Comparison of ENCODE assay signal across 8 cellular contexts in the genomic region with DNA sequence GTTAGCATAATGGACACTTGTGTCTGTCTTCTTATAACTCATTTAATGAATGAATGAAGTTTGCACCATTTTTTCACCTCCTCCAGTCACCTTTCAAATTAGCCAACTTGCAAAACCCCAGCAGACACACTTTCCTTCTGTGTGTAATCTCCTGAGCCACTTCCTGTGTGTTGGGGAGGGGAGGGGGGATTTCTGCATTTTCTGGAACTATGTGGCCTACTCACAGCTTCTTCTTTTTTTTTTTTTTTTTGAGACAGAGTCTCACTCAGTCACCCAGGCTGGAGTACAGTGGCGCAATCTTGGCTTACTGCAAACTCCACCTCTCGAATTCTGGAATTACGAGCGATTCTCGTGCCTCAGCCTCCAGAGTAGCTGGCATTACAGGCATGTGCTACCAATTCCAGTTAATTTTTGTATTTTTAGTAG. TPM values are rescaled to one million over a fixed set of nuclear protein-coding genes. Genes with fewer than 3 reads are reported as not detected.
DNase-seq lines count a peak whose midpoint lies in the region; ATAC-seq and TF ChIP-seq lines count a peak whose summit lies in the region.

No MANE protein-coding gene starts in this region.

- H3K9me3 Mint-ChIP-seq in activated T-helper 1 cell treated with anti-CD3 and anti-CD28 coated beads, Interleukin-12 subunit alpha, Interleukin-12 subunit beta, Interleukin-2, Interleukin-4 antibody, amounts not matched to agents 30 ng/mL and 10 ng/mL and 1 ng/mL, durations not matched to agents 14 hours and 24 hours and 36 hours: no peaks in the 10 kb centered on the region

- peaks cover 46% of the 10 kb centered on the region for H3K4me1 Mint-ChIP-seq in activated T-helper 1 cell treated with anti-CD3 and anti-CD28 coated beads, Interleukin-12 subunit alpha, Interleukin-12 subunit beta, Interleukin-2, Interleukin-4 antibody, amounts not matched to agents 30 ng/mL and 10 ng/mL and 1 ng/mL, durations not matched to agents 14 hours and 24 hours and 36 hours (ENCODE audit: low read depth)

- no peak overlapping the region for H3K27ac ChIP-seq in suprapubic skin
- no peak overlapping the region for H3K27ac ChIP-seq in esophagus muscularis mucosa (replicated peaks in 1 of 4)

- no peak for TF ChIP-seq EP300 in suprapubic skin (IDR thresholded peaks at IDR 0.05)
- no peak for TF ChIP-seq EP300 in esophagus muscularis mucosa (IDR thresholded peaks at IDR 0.05)

- H3K4me3 Mint-ChIP-seq in activated T-helper 1 cell treated with anti-CD3 and anti-CD28 coated beads, Interleukin-12 subunit alpha, Interleukin-12 subunit beta, Interleukin-2, Interleukin-4 antibody, amounts not matched to agents 30 ng/mL and 10 ng/mL and 1 ng/mL, durations not matched to agents 14 hours and 24 hours and 36 hours: no peak overlapping the region

- H3K4me3 ChIP-seq in suprapubic skin: no peak overlapping the region
- H3K4me3 ChIP-seq in esophagus muscularis mucosa: no peak overlapping the region

- no peaks in the 10 kb centered on the region for H3K27me3 ChIP-seq in suprapubic skin
- peaks cover 0 to 12% (median 0%) of the 10 kb centered on the region in 4 donors for H3K27me3 ChIP-seq in esophagus muscularis mucosa

- no peak for TF ChIP-seq CTCF in suprapubic skin (IDR thresholded peaks at IDR 0.05)
- TF ChIP-seq CTCF in esophagus muscularis mucosa (IDR thresholded peaks at IDR 0.05): no peak

- H3K27ac Mint-ChIP-seq in activated T-helper 1 cell treated with anti-CD3 and anti-CD28 coated beads, Interleukin-12 subunit alpha, Interleukin-12 subunit beta, Interleukin-2, Interleukin-4 antibody, amounts not matched to agents 30 ng/mL and 10 ng/mL and 1 ng/mL, durations not matched to agents 14 hours and 24 hours and 36 hours: peak overlapping the region; percentile 18

- no peaks in the 10 kb centered on the region for H3K36me3 ChIP-seq in suprapubic skin
- H3K36me3 ChIP-seq in esophagus muscularis mucosa: no peaks in the 10 kb centered on the region

- ATAC-seq in HG02759 (IDR thresholded peaks at IDR 0.05; ENCODE audit: unreplicated experiment): peak; percentile 52

- H3K36me3 Mint-ChIP-seq in activated T-helper 1 cell treated with anti-CD3 and anti-CD28 coated beads, Interleukin-12 subunit alpha, Interleukin-12 subunit beta, Interleukin-2, Interleukin-4 antibody, amounts not matched to agents 30 ng/mL and 10 ng/mL and 1 ng/mL, durations not matched to agents 14 hours and 24 hours and 36 hours (ENCODE audit: low read depth): peaks cover 3% of the 10 kb centered on the region

- H3K4me1 ChIP-seq in suprapubic skin (peaks cover 15% of the 10 kb centered on the region), esophagus muscularis mucosa (no peaks in the 10 kb centered on the region)

- DNase-seq in AG08395 (ENCODE audit: low spot score): peak; percentile 48
- peak; percentile 42 for DNase-seq in activated T-helper 1 cell treated with anti-CD3 and anti-CD28 coated beads, Interleukin-12 subunit alpha, Interleukin-12 subunit beta, Interleukin-2, Interleukin-4 antibody, amounts not matched to agents 30 ng/mL and 10 ng/mL and 1 ng/mL, durations not matched to agents 14 hours and 24 hours and 36 hours (ENCODE audit: low spot score)
- DNase-seq in kidney tubule cell (ENCODE audit: low spot score): peak; percentile 75
- DNase-seq in suprapubic skin (ENCODE audit: low spot score in 2 of 2): no peak
- DNase-seq in G401 (ENCODE audit: low spot score): no peak
- no peak for DNase-seq in NCI-H2171 treated with DMSO at 0.1 percent for 48 hours (lab: John Stamatoyannopoulos, UW)
- no peak for DNase-seq in esophagus muscularis mucosa (ENCODE audit: extremely low spot score)

- H3K9me3 ChIP-seq in suprapubic skin: no peaks in the 10 kb centered on the region
- H3K9me3 ChIP-seq in esophagus muscularis mucosa: no peaks in the 10 kb centered on the region

- TF ChIP-seq POLR2A in suprapubic skin (IDR thresholded peaks at IDR 0.05) (no peak), esophagus muscularis mucosa (IDR thresholded peaks at IDR 0.05; ENCODE audit: low read depth) (no peak)

- H3K27me3 Mint-ChIP-seq in activated T-helper 1 cell treated with anti-CD3 and anti-CD28 coated beads, Interleukin-12 subunit alpha, Interleukin-12 subunit beta, Interleukin-2, Interleukin-4 antibody, amounts not matched to agents 30 ng/mL and 10 ng/mL and 1 ng/mL, durations not matched to agents 14 hours and 24 hours and 36 hours (ENCODE audit: insufficient read depth): peaks cover 11% of the 10 kb centered on the region

- WGBS in suprapubic skin: 65% methylated on average over 5 of the region's 5 CpGs
- WGBS in esophagus muscularis mucosa: 82% methylated on average over 5 of the region's 5 CpGs

- intact Hi-C loops in activated T-helper 1 cell treated with anti-CD3 and anti-CD28 coated beads, Interleukin-12 subunit alpha, Interleukin-12 subunit beta, Interleukin-2, Interleukin-4 antibody, amounts not matched to agents 30 ng/mL and 10 ng/mL and 1 ng/mL, durations not matched to agents 14 hours and 24 hours and 36 hours (cut with micrococcal nuclease): loop anchor here (1.0 to 10.0 kb wide), 4 partner anchors 46 to 1130 kb away; partner anchors contain the start of genes DDX24, IFI27L1 and PPP4R4
- intact Hi-C loops in esophagus muscularis mucosa (cut with DNase I): no loop called here

- in situ Hi-C loops in G401 (cut with HindIII; ENCODE audit: low sequenced_read_pairs): no loop called here

RNA-seq across cellular contexts. Expression of gene SERPINA1, which starts 4.1 kb away (rescaled TPM):
- total RNA-seq in activated T-helper 1 cell treated with anti-CD3 and anti-CD28 coated beads, Interleukin-12 subunit alpha, Interleukin-12 subunit beta, Interleukin-2, Interleukin-4 antibody, amounts not matched to agents 30 ng/mL and 10 ng/mL and 1 ng/mL, durations not matched to agents 14 hours and 24 hours and 36 hours: 0.12 TPM in 1 of 2 replicates, not detected in the other
- 10 to 100 TPM in 1 of 4 donors, 1 to 10 TPM in 3; 4.7 to 62.4 (median 7.5) TPM for total RNA-seq in suprapubic skin
- total RNA-seq in G401 (2014; rRNA removed; shearing (Covaris generic)): not detected in 2 replicates
- total RNA-seq in esophagus muscularis mucosa: 10 to 100 TPM in 1 of 4 donors, 1 to 10 TPM in 3; 1.7 to 20.2 (median 2.2) TPM

RNA-seq across cellular contexts. Expression of gene SERPINA2, which starts 26.0 kb away (rescaled TPM):
- total RNA-seq in activated T-helper 1 cell treated with anti-CD3 and anti-CD28 coated beads, Interleukin-12 subunit alpha, Interleukin-12 subunit beta, Interleukin-2, Interleukin-4 antibody, amounts not matched to agents 30 ng/mL and 10 ng/mL and 1 ng/mL, durations not matched to agents 14 hours and 24 hours and 36 hours: not detected in 2 replicates
- total RNA-seq in suprapubic skin (not detected), esophagus muscularis mucosa (not detected)
- not detected in 2 replicates for total RNA-seq in G401 (2014; rRNA removed; shearing (Covaris generic))

Comparison
In these comparisons a context has a peak if more than half of its experiments do, and no peak if none do; other contexts are left out.
1. DNase-seq: peak in AG08395 (single experiment), activated T-helper 1 cell treated with anti-CD3 and anti-CD28 coated beads, Interleukin-12 subunit alpha, Interleukin-12 subunit beta, Interleukin-2, Interleukin-4 antibody, amounts not matched to agents 30 ng/mL and 10 ng/mL and 1 ng/mL, durations not matched to agents 14 hours and 24 hours and 36 hours (single experiment) and kidney tubule cell (single experiment); none in suprapubic skin (0 of 2), G401 (single experiment), NCI-H2171 treated with DMSO at 0.1 percent for 48 hours (single experiment) and esophagus muscularis mucosa (single experiment).